In the genomic region with DNA sequence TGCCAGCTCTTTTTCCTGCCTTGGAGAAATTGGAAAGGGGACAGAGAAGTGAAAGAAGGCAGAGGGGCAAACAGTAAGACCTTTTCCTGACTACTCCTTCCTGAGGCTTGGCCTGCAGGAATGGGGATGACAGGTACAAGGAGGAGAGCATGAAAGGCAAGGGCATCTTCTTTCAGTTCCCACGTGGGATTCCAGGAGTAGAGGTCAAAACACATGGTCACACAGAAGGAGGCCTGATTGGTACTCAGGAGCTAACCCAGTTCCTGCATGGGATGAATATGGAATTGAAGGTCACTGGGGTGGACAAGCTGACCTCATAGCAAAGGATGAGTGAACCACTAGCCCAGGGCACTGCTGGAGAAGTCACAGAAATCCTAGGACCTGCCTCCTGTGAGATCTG, we compare ENCODE assay signal across 1 cellular context.
TF ChIP-seq lines count a peak whose summit lies in the region.

No MANE protein-coding gene starts in this region.

TF ChIP-seq in GM23338, 12 proteins besides CTCF, POLR2A, EP300 and RAD21:
- TF ChIP-seq, protein P1, sequence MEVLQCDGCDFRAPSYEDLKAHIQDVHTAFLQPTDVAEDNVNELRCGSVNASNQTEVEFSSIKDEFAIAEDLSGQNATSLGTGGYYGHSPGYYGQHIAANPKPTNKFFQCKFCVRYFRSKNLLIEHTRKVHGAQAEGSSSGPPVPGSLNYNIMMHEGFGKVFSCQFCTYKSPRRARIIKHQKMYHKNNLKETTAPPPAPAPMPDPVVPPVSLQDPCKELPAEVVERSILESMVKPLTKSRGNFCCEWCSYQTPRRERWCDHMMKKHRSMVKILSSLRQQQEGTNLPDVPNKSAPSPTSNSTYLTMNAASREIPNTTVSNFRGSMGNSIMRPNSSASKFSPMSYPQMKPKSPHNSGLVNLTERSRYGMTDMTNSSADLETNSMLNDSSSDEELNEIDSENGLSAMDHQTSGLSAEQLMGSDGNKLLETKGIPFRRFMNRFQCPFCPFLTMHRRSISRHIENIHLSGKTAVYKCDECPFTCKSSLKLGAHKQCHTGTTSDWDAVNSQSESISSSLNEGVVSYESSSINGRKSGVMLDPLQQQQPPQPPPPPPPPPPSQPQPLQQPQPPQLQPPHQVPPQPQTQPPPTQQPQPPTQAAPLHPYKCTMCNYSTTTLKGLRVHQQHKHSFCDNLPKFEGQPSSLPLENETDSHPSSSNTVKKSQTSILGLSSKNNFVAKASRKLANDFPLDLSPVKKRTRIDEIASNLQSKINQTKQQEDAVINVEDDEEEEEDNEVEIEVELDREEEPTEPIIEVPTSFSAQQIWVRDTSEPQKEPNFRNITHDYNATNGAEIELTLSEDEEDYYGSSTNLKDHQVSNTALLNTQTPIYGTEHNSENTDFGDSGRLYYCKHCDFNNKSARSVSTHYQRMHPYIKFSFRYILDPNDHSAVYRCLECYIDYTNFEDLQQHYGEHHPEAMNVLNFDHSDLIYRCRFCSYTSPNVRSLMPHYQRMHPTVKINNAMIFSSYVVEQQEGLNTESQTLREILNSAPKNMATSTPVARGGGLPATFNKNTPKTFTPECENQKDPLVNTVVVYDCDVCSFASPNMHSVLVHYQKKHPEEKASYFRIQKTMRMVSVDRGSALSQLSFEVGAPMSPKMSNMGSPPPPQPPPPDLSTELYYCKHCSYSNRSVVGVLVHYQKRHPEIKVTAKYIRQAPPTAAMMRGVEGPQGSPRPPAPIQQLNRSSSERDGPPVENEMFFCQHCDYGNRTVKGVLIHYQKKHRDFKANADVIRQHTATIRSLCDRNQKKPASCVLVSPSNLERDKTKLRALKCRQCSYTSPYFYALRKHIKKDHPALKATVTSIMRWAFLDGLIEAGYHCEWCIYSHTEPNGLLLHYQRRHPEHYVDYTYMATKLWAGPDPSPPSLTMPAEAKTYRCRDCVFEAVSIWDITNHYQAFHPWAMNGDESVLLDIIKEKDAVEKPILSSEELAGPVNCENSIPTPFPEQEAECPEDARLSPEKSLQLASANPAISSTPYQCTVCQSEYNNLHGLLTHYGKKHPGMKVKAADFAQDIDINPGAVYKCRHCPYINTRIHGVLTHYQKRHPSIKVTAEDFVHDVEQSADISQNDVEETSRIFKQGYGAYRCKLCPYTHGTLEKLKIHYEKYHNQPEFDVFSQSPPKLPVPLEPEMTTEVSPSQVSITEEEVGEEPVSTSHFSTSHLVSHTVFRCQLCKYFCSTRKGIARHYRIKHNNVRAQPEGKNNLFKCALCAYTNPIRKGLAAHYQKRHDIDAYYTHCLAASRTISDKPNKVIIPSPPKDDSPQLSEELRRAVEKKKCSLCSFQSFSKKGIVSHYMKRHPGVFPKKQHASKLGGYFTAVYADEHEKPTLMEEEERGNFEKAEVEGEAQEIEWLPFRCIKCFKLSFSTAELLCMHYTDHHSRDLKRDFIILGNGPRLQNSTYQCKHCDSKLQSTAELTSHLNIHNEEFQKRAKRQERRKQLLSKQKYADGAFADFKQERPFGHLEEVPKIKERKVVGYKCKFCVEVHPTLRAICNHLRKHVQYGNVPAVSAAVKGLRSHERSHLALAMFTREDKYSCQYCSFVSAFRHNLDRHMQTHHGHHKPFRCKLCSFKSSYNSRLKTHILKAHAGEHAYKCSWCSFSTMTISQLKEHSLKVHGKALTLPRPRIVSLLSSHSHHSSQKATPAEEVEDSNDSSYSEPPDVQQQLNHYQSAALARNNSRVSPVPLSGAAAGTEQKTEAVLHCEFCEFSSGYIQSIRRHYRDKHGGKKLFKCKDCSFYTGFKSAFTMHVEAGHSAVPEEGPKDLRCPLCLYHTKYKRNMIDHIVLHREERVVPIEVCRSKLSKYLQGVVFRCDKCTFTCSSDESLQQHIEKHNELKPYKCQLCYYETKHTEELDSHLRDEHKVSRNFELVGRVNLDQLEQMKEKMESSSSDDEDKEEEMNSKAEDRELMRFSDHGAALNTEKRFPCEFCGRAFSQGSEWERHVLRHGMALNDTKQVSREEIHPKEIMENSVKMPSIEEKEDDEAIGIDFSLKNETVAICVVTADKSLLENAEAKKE (CRISPR knock-in tag; IDR thresholded peaks at IDR 0.05) = no peak
- no peak for TF ChIP-seq POLR2AphosphoS5 (IDR thresholded peaks at IDR 0.05; ENCODE audit: low read depth)
- no peak for TF ChIP-seq CREB1 (CRISPR knock-in tag; IDR thresholded peaks at IDR 0.05; ENCODE audit: low read depth)
- TF ChIP-seq ZNF331 (CRISPR knock-in tag; IDR thresholded peaks at IDR 0.05; ENCODE audit: low read depth) = no peak
- no peak for TF ChIP-seq JUNB (IDR thresholded peaks at IDR 0.05; ENCODE audit: unreplicated experiment)
- no peak for TF ChIP-seq NANOG (IDR thresholded peaks at IDR 0.05; ENCODE audit: borderline replicate concordance)
- no peak for TF ChIP-seq STAT1 (IDR thresholded peaks at IDR 0.05; ENCODE audit: unreplicated experiment)
- TF ChIP-seq ZNF114 (CRISPR knock-in tag; IDR thresholded peaks at IDR 0.05) = no peak
- TF ChIP-seq EZH2phosphoT487 (IDR thresholded peaks at IDR 0.05; ENCODE audit: unreplicated experiment) = no peak
- TF ChIP-seq, protein P2, sequence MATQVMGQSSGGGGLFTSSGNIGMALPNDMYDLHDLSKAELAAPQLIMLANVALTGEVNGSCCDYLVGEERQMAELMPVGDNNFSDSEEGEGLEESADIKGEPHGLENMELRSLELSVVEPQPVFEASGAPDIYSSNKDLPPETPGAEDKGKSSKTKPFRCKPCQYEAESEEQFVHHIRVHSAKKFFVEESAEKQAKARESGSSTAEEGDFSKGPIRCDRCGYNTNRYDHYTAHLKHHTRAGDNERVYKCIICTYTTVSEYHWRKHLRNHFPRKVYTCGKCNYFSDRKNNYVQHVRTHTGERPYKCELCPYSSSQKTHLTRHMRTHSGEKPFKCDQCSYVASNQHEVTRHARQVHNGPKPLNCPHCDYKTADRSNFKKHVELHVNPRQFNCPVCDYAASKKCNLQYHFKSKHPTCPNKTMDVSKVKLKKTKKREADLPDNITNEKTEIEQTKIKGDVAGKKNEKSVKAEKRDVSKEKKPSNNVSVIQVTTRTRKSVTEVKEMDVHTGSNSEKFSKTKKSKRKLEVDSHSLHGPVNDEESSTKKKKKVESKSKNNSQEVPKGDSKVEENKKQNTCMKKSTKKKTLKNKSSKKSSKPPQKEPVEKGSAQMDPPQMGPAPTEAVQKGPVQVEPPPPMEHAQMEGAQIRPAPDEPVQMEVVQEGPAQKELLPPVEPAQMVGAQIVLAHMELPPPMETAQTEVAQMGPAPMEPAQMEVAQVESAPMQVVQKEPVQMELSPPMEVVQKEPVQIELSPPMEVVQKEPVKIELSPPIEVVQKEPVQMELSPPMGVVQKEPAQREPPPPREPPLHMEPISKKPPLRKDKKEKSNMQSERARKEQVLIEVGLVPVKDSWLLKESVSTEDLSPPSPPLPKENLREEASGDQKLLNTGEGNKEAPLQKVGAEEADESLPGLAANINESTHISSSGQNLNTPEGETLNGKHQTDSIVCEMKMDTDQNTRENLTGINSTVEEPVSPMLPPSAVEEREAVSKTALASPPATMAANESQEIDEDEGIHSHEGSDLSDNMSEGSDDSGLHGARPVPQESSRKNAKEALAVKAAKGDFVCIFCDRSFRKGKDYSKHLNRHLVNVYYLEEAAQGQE (IDR thresholded peaks at IDR 0.05; ENCODE audit: unreplicated experiment) = no peak
- TF ChIP-seq EZH2 (IDR thresholded peaks at IDR 0.05; ENCODE audit: low read depth, unreplicated experiment) = no peak
- TF ChIP-seq, protein P3, sequence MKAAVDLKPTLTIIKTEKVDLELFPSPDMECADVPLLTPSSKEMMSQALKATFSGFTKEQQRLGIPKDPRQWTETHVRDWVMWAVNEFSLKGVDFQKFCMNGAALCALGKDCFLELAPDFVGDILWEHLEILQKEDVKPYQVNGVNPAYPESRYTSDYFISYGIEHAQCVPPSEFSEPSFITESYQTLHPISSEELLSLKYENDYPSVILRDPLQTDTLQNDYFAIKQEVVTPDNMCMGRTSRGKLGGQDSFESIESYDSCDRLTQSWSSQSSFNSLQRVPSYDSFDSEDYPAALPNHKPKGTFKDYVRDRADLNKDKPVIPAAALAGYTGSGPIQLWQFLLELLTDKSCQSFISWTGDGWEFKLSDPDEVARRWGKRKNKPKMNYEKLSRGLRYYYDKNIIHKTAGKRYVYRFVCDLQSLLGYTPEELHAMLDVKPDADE (IDR thresholded peaks at IDR 0.05) = no peak
